In the genomic region with DNA sequence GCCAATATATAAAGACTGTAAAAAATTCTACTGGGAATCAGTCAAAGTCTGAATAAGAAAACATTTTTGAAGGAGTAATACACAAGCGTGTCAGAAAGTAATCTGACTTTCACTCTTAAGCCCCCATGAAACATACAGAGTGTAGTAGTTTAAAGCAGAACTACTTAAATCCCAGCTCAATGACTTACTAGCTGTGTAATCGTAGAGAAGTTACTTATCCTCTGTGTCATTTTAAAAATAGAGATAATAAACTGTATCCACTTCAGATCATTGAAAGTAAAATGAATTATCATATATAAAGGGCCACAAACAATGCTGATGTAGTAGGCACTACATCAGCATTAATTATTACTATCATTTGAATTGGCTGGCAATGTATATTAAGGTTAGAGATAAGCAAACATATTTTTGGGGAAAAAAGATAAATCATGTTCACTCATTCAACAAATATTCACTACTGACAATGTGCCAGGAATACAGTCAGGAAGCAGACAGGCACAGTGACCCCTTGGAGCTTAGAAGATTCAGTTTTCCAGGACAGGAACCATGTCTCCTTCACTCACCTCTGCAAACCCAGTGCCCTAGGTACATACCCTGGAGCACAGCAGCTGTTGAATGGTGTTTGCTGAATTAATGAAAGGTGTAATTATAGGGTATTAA, we compare ENCODE assay signal across 14 cellular contexts. TPM values are rescaled to one million over a fixed set of nuclear protein-coding genes. Genes with fewer than 3 reads are reported as not detected.
A peak's percentile ranks its signal among the peaks of the same experiment; 100 is the strongest.
DNase-seq lines count a peak whose midpoint lies in the region; TF ChIP-seq lines count a peak whose summit lies in the region.
"Had no signal": no experiment of that assay in that cellular context is flagged by ENCODE, and none has a peak within 500 bp of the region (broad histone marks: within the 10 kb centered on the region; RNA-seq: fewer than 3 reads in every experiment).

No MANE protein-coding gene starts in this region.

- no peak for TF ChIP-seq EP300 in suprapubic skin (IDR thresholded peaks at IDR 0.05)

- in situ Hi-C loops in brain microvascular endothelial cell (cut with HindIII; ENCODE audit: low pct_ligation_motif_present, low sequenced_read_pairs) = no loop called here

- 19% methylated on average over 2 of the region's 2 CpGs for WGBS in suprapubic skin
- 50% methylated on average over 2 of the region's 2 CpGs for WGBS in prostate gland

- no peak overlapping the region for H3K4me3 ChIP-seq in AG10803 (ENCODE audit: low read length)
- no peak overlapping the region for H3K4me3 ChIP-seq in brain microvascular endothelial cell (ENCODE audit: low read depth, low read length)
- H3K4me3 ChIP-seq in suprapubic skin = no peak overlapping the region
- H3K4me3 ChIP-seq in prostate gland = no peak overlapping the region

- H3K9me3 ChIP-seq in suprapubic skin (no peaks in the 10 kb centered on the region), prostate gland (no peaks in the 10 kb centered on the region)

- H3K27me3 ChIP-seq in brain microvascular endothelial cell (replicated peaks) (no peaks in the 10 kb centered on the region), suprapubic skin (no peaks in the 10 kb centered on the region), prostate gland (replicated peaks; ENCODE audit: insufficient read depth) (no peaks in the 10 kb centered on the region)

- intact Hi-C loops in prostate gland (cut with DNase I) = no loop called here

- no peak for TF ChIP-seq CTCF in AG10803 (conservative IDR thresholded peaks at IDR 0.05; ENCODE audit: low read length)
- no peak for TF ChIP-seq CTCF in brain microvascular endothelial cell (IDR thresholded peaks at IDR 0.05; ENCODE audit: low read depth, low read length, missing control alignments)
- no peak for TF ChIP-seq CTCF in suprapubic skin (IDR thresholded peaks at IDR 0.05)
- TF ChIP-seq CTCF in prostate gland (IDR thresholded peaks at IDR 0.05) = no peak

- peaks cover 52% of the 10 kb centered on the region for H3K4me1 ChIP-seq in suprapubic skin
- H3K4me1 ChIP-seq in prostate gland (replicated peaks) = no peaks in the 10 kb centered on the region

- H3K27ac ChIP-seq in brain microvascular endothelial cell (peak overlapping the region; percentile 91), suprapubic skin (no peak overlapping the region), prostate gland (no peak overlapping the region)

- peak; percentile 52 for DNase-seq in AG10803 (ENCODE audit: low read depth)
- DNase-seq in NCI-H1417 (lab: John Stamatoyannopoulos, UW) = peak in 2 of 3 experiments; percentile 52 to 89
- peak; percentile 57 for DNase-seq in brain microvascular endothelial cell
- DNase-seq in iris pigment epithelial cell (ENCODE audit: low read depth) = peak; percentile 68
- DNase-seq in suprapubic skin (ENCODE audit: low spot score in 2 of 2) = no peak
- no peak for DNase-seq in SHP77 (lab: John Stamatoyannopoulos, UW)
- DNase-seq in foreskin melanocyte = no peak
- no peak for DNase-seq in prostate gland (ENCODE audit: low spot score)
- DNase-seq: DMS79 treated with DMSO at 0.1 percent for 48 hours; midbrain; NCI-H526; Right ventricle myocardium superior; stimulated activated CD4-positive, alpha-beta T cell treated with anti-CD3 and anti-CD28 coated beads, Interleukin-2, amount 100 ng/mL, for 24 hours; stimulated activated naive B cell treated with anti-CD40 and anti-IgM and Interleukin-4, amounts not matched to agents 10 μg/mL and 1 μg/mL and 100 μg/mL, for 72 hours had no signal

- TF ChIP-seq POLR2A in suprapubic skin (IDR thresholded peaks at IDR 0.05) = no peak
- TF ChIP-seq POLR2A in prostate gland (IDR thresholded peaks at IDR 0.05) = no peak

- H3K36me3 ChIP-seq in brain microvascular endothelial cell (replicated peaks) = no peaks in the 10 kb centered on the region
- no peaks in the 10 kb centered on the region for H3K36me3 ChIP-seq in suprapubic skin
- H3K36me3 ChIP-seq in prostate gland = no peaks in the 10 kb centered on the region

RNA-seq across cellular contexts. Expression of a gene that starts 14.4 kb away (rescaled TPM):
- 100 to 1,000 TPM in 1 of 4 donors, 10 to 100 TPM in 3; 44.5 to 187 (median 70.4) TPM for total RNA-seq in suprapubic skin
- 10 to 100 TPM; 38.6 to 97.1 TPM for total RNA-seq in prostate gland

RNA-seq across cellular contexts. Expression of a gene that starts 54.9 kb away (rescaled TPM):
- total RNA-seq in suprapubic skin (10 to 100 TPM; 12.0 to 25.0 (median 16.0) TPM), prostate gland (10 to 100 TPM; 13.0 to 52.8 TPM)

Comparison
In these comparisons a context has a peak if more than half of its experiments do, and no peak if none do; other contexts are left out.
1. DNase-seq: peak in AG10803 (single experiment), NCI-H1417 (2 of 3), brain microvascular endothelial cell (single experiment) and iris pigment epithelial cell (single experiment); none in suprapubic skin (0 of 2), SHP77 (0 of 2), foreskin melanocyte (single experiment) and prostate gland (single experiment).